14 cellular contexts compared by ENCODE assay signal in the genomic region with DNA sequence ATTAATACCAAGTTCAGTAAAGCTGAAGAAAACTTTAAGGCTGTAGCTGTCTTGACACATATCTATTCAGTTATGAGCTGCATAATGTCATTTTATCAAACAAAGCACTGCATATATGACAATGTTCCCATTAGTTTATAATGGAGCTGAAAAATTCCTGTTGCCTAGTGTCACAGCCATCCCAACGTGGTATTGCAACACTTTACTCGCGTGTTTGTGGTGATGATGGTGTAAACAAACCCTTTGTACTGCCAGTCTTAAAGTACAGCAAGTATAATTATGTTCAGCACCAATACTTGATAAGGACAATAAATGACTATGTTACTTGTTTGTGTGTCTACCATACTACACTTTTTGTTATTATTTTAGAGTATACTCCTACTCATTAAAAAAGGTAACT.
DNase-seq lines count a peak whose midpoint lies in the region; ATAC-seq, FAIRE-seq and TF ChIP-seq lines count a peak whose summit lies in the region.
"Had no signal": no experiment of that assay in that cellular context is flagged by ENCODE, and none has a peak within 500 bp of the region (broad histone marks: within the 10 kb centered on the region; RNA-seq: fewer than 3 reads in every experiment).

No MANE protein-coding gene starts in this region.

- TF ChIP-seq RAD21 in liver (IDR thresholded peaks at IDR 0.05) (peak in 1 of 2 donors; percentile 29), HepG2 (CRISPR knock-in tag; IDR thresholded peaks at IDR 0.05) (no peak)

- H3K27ac ChIP-seq in liver (ENCODE audit: low read depth in 1 of 2, low read length in 2 of 2) (no peak overlapping the region), HepG2 (ENCODE audit: extremely low read length, insufficient read depth, low read length) (no peak overlapping the region), right lobe of liver (peak overlapping the region in 2 of 3 donors; percentile 24 to 61)
- H3K27ac ChIP-seq: BLaER1 treated with 17β-estradiol and CSF1 and Interleukin-3, amounts not matched to agents 10 nM and 100 nM had no signal

- peaks cover 6 to 18% of the 10 kb centered on the region in 2 donors for H3K9me3 Mint-ChIP-seq in stimulated activated naive CD8-positive, alpha-beta T cell treated with anti-CD3 and anti-CD28 coated beads, Interleukin-15, amount 100 ng/mL, for 72 hours

- BruUV-seq in HepG2 (replicated peaks; lab: Mats Ljungman, UMichigan), result no TSS peak

- no peak overlapping the region for H3K4me3 Mint-ChIP-seq in stimulated activated naive CD8-positive, alpha-beta T cell treated with anti-CD3 and anti-CD28 coated beads, Interleukin-15, amount 100 ng/mL, for 72 hours

- H3K27me3 Mint-ChIP-seq in stimulated activated naive CD8-positive, alpha-beta T cell treated with anti-CD3 and anti-CD28 coated beads, Interleukin-15, amount 100 ng/mL, for 72 hours, result no peaks in the 10 kb centered on the region

- TF ChIP-seq CTCF in liver (IDR thresholded peaks at IDR 0.05; ENCODE audit: low read depth, low read length, missing input control), result no peak
- no peak for TF ChIP-seq CTCF in HepG2 (CRISPR knock-in tag; IDR thresholded peaks at IDR 0.05)
- no peak for TF ChIP-seq CTCF in epithelial cell of esophagus (IDR thresholded peaks at IDR 0.05; ENCODE audit: insufficient read depth, low read depth, low read length, missing control alignments)
- TF ChIP-seq CTCF in right lobe of liver (IDR thresholded peaks at IDR 0.05), result no peak

- no peak overlapping the region for H3K4me2 ChIP-seq in HepG2 (ENCODE audit: low read depth, low read length)
- H3K4me2 ChIP-seq: BLaER1 treated with 17β-estradiol and CSF1 and Interleukin-3, amounts not matched to agents 10 nM and 100 nM had no signal

- intact Hi-C loops in HepG2 (cut with micrococcal nuclease; ENCODE audit: unreplicated experiment) (no loop called here), right lobe of liver (cut with DNase I) (no loop called here)

- no peak overlapping the region for H3K9ac ChIP-seq in liver (ENCODE audit: low read depth in 1 of 2, low read length in 2 of 2)
- no peak overlapping the region for H3K9ac ChIP-seq in HepG2 (ENCODE audit: insufficient read depth, low read depth, low read length)
- H3K9ac ChIP-seq: BLaER1 treated with 17β-estradiol and CSF1 and Interleukin-3, amounts not matched to agents 10 nM and 100 nM had no signal

- no peak for TF ChIP-seq POLR2A in HepG2 (IDR thresholded peaks at IDR 0.05; ENCODE audit: insufficient read depth in 1 of 2, low read depth in 2 of 2, low read length in 2 of 2)
- no peak for TF ChIP-seq POLR2A in right lobe of liver (IDR thresholded peaks at IDR 0.05)

- no peak overlapping the region for H3K27ac Mint-ChIP-seq in stimulated activated naive CD8-positive, alpha-beta T cell treated with anti-CD3 and anti-CD28 coated beads, Interleukin-15, amount 100 ng/mL, for 72 hours

- 23% methylated on average over 3 of the region's 3 CpGs for WGBS in liver
- 7% methylated on average over 3 of the region's 3 CpGs for WGBS in HepG2 (ENCODE audit: low lambda C conversion rate)
- WGBS in right lobe of liver (ENCODE audit: insufficient coverage, low coverage, low lambda C conversion rate, missing lambda C conversion rate), result 26% methylated on average over 3 of the region's 3 CpGs

- DNase-seq in HepG2 (ENCODE audit: low spot score), result no peak
- DNase-seq in epithelial cell of esophagus (ENCODE audit: low read depth), result peak; percentile 17
- DNase-seq in right lobe of liver, result peak; percentile 26 to 54 (median 48)
- DNase-seq in NCI-H128 (lab: John Stamatoyannopoulos, UW; ENCODE audit: unreplicated experiment), result no peak
- DNase-seq in stimulated activated naive CD8-positive, alpha-beta T cell treated with anti-CD3 and anti-CD28 coated beads, Interleukin-15, amount 100 ng/mL, for 72 hours, result no peak
- no peak for DNase-seq in C1 segment of cervical spinal cord (lab: John Stamatoyannopoulos, UW)
- DNase-seq: 8988T, NCI-H1048, NCI-H187, NCI-H748 treated with DMSO at 0.1 percent for 48 hours had no signal

- H3K79me2 ChIP-seq in HepG2 (ENCODE audit: insufficient read depth, low read length), result no peaks in the 10 kb centered on the region

- H3K36me3 ChIP-seq in liver (ENCODE audit: control insufficient read depth in 4 of 4, insufficient read depth in 3 of 4, low read depth in 1 of 4, low read length in 3 of 4) (no peaks in the 10 kb centered on the region), HepG2 (replicated peaks in 1 of 2; ENCODE audit: control insufficient read depth in 1 of 2, insufficient read depth in 2 of 2, low read length in 2 of 2) (no peaks in the 10 kb centered on the region), right lobe of liver (no peaks in the 10 kb centered on the region)
- H3K36me3 ChIP-seq: BLaER1 treated with 17β-estradiol and CSF1 and Interleukin-3, amounts not matched to agents 10 nM and 100 nM had no signal

- no peak overlapping the region for H2AFZ ChIP-seq in HepG2 (ENCODE audit: low read length)

- H3K4me3 ChIP-seq in liver (ENCODE audit: low read depth in 1 of 3, low read length in 3 of 3) (no peak overlapping the region), HepG2 (replicated peaks in 1 of 3; ENCODE audit: insufficient read depth in 1 of 3, low read depth in 2 of 3, low read length in 3 of 3) (no peak overlapping the region), epithelial cell of esophagus (ENCODE audit: low read length) (no peak overlapping the region), right lobe of liver (no peak overlapping the region)
- H3K4me3 ChIP-seq: BLaER1 treated with 17β-estradiol and CSF1 and Interleukin-3, amounts not matched to agents 10 nM and 100 nM had no signal

- ATAC-seq in HepG2 (no peak), right lobe of liver (peak; percentile 84 to 92 (median 88)), GM21737 (IDR thresholded peaks at IDR 0.05; ENCODE audit: unreplicated experiment) (no peak)
- no peak for ATAC-seq in stimulated activated naive CD8-positive, alpha-beta T cell treated with anti-CD3 and anti-CD28 coated beads, Interleukin-15, amount 100 ng/mL, for 72 hours

- no peaks in the 10 kb centered on the region for H3K9me3 ChIP-seq in liver (ENCODE audit: control insufficient read depth in 4 of 4, low read length in 3 of 4)
- peaks cover 77% of the 10 kb centered on the region for H3K9me3 ChIP-seq in HepG2 (ENCODE audit: low read length)
- H3K9me3 ChIP-seq in right lobe of liver, result no peaks in the 10 kb centered on the region
- H3K9me3 ChIP-seq: BLaER1 treated with 17β-estradiol and CSF1 and Interleukin-3, amounts not matched to agents 10 nM and 100 nM had no signal

- in situ Hi-C loops in HepG2 (cut with HindIII; ENCODE audit: extremely low pct_ligation_motif_present, low pct_unique_long_range_greater_than_20kb), result no loop called here

- POLR2A ChIA-PET in HepG2 (lab: Yijun Ruan, JAX), result no interaction called here

- CTCF ChIA-PET in HepG2 (lab: Yijun Ruan, JAX; ENCODE audit: low intra/inter-chr PET ratio, low total read pairs), result no interaction called here

- H3K4me1 ChIP-seq in liver (ENCODE audit: control insufficient read depth in 4 of 4, insufficient read depth in 4 of 4, low read length in 3 of 4), result peaks cover 2 to 34% (median 8%) of the 10 kb centered on the region in 4 donors
- no peaks in the 10 kb centered on the region for H3K4me1 ChIP-seq in HepG2 (ENCODE audit: insufficient read depth, low read length)
- peaks cover 0 to 21% (median 4%) of the 10 kb centered on the region in 4 donors for H3K4me1 ChIP-seq in right lobe of liver
- H3K4me1 ChIP-seq: BLaER1 treated with 17β-estradiol and CSF1 and Interleukin-3, amounts not matched to agents 10 nM and 100 nM had no signal

- H3K4me1 Mint-ChIP-seq in stimulated activated naive CD8-positive, alpha-beta T cell treated with anti-CD3 and anti-CD28 coated beads, Interleukin-15, amount 100 ng/mL, for 72 hours, result no peaks in the 10 kb centered on the region

- TF ChIP-seq EP300 in HepG2 (IDR thresholded peaks at IDR 0.05; ENCODE audit: low read depth in 2 of 2, low read length in 2 of 2) (no peak), HepG2 (CRISPR knock-in tag; IDR thresholded peaks at IDR 0.05; ENCODE audit: borderline replicate concordance) (no peak)

- H4K20me1 ChIP-seq in HepG2 (ENCODE audit: insufficient read depth, low read length), result no peaks in the 10 kb centered on the region
- H4K20me1 ChIP-seq: BLaER1 treated with 17β-estradiol and CSF1 and Interleukin-3, amounts not matched to agents 10 nM and 100 nM had no signal

- H3K27me3 ChIP-seq in liver (ENCODE audit: control insufficient read depth in 4 of 4, insufficient read depth in 4 of 4, low read length in 3 of 4) (no peaks in the 10 kb centered on the region), HepG2 (ENCODE audit: control insufficient read depth in 1 of 2, insufficient read depth in 2 of 2, low read length in 2 of 2) (no peaks in the 10 kb centered on the region), right lobe of liver (no peaks in the 10 kb centered on the region)
- H3K27me3 ChIP-seq: BLaER1 treated with 17β-estradiol and CSF1 and Interleukin-3, amounts not matched to agents 10 nM and 100 nM had no signal

- FAIRE-seq in HepG2 (lab: Jason Lieb, UNC), result no peak
- FAIRE-seq: GM18507 had no signal

TF ChIP-seq in liver, 16 proteins besides CTCF, POLR2A, EP300 and RAD21 (continues in another document):
- TF ChIP-seq SP1 (IDR thresholded peaks at IDR 0.05) (no peak), NR2F2 (IDR thresholded peaks at IDR 0.05) (no peak), EGR1 (IDR thresholded peaks at IDR 0.05; ENCODE audit: low read depth in 2 of 2) (no peak), YY1 (IDR thresholded peaks at IDR 0.05) (peak; percentile 82), RXRA (IDR thresholded peaks at IDR 0.05) (peak in 1 of 2 donors; percentile 50)

TF ChIP-seq in HepG2, 621 proteins besides CTCF, POLR2A, EP300 and RAD21 (continues in another document):
- TF ChIP-seq HNRNPLL (IDR thresholded peaks at IDR 0.05; ENCODE audit: low read depth, low read length, poor library complexity, severe bottlenecking), result no peak
- no peak for TF ChIP-seq NFYC (CRISPR knock-in tag; IDR thresholded peaks at IDR 0.05)
- no peak for TF ChIP-seq ZNF275 (CRISPR knock-in tag; IDR thresholded peaks at IDR 0.05; ENCODE audit: borderline replicate concordance)
- TF ChIP-seq ZNF7 (CRISPR knock-in tag; IDR thresholded peaks at IDR 0.05), result no peak
- no peak for TF ChIP-seq ZBTB7A (CRISPR knock-in tag; IDR thresholded peaks at IDR 0.05)
- TF ChIP-seq ZNF749 (CRISPR knock-in tag; IDR thresholded peaks at IDR 0.05; ENCODE audit: borderline replicate concordance), result no peak
- no peak for TF ChIP-seq PHB2 (IDR thresholded peaks at IDR 0.05; ENCODE audit: partially characterized antibody)
- TF ChIP-seq ZNF205 (CRISPR knock-in tag; IDR thresholded peaks at IDR 0.05), result no peak
- no peak for TF ChIP-seq SP140L (CRISPR knock-in tag; IDR thresholded peaks at IDR 0.05; ENCODE audit: borderline replicate concordance)

Comparison
In these comparisons a context has a peak if more than half of its experiments do, and no peak if none do; other contexts are left out.
1. H3K27ac ChIP-seq: peak in right lobe of liver (2 of 3); none in liver (0 of 2) and HepG2 (single experiment).
2. ATAC-seq: peak in right lobe of liver (4 of 4); none in HepG2 (single experiment), GM21737 (single experiment) and stimulated activated naive CD8-positive, alpha-beta T cell treated with anti-CD3 and anti-CD28 coated beads, Interleukin-15, amount 100 ng/mL, for 72 hours (single experiment).
3. DNase-seq: peak in epithelial cell of esophagus (single experiment) and right lobe of liver (3 of 3); none in HepG2 (single experiment), NCI-H128 (single experiment), stimulated activated naive CD8-positive, alpha-beta T cell treated with anti-CD3 and anti-CD28 coated beads, Interleukin-15, amount 100 ng/mL, for 72 hours (0 of 2) and C1 segment of cervical spinal cord (0 of 14).